In genomic region chr16:79815049-79815448, GRCh38 we compare ENCODE assay signal across 7 cellular contexts.
"Had no signal": no experiment of that assay in that cellular context is flagged by ENCODE, and none has a peak within 500 bp of the region (broad histone marks: within the 10 kb centered on the region; RNA-seq: fewer than 3 reads in every experiment).

No MANE protein-coding gene starts in this region.

- H3K9me3 ChIP-seq: HAP-1 had no signal

- FAIRE-seq: HTR-8/SVneo had no signal

- DNase-seq: GM23248, GOT3, H7, HFFc6 had no signal

- H2AFZ ChIP-seq: GM23248 had no signal

- H3K4me1 ChIP-seq: HAP-1 had no signal

- H3K9ac ChIP-seq: GM23248 had no signal

- H3K27ac ChIP-seq: GM23248 had no signal

- H3K4me3 ChIP-seq: GM23248, HAP-1 had no signal

- ATAC-seq: HCT116 had no signal

- H3K36me3 ChIP-seq: HAP-1 had no signal
